ENCODE assay signal across 12 cellular contexts in the genomic region with DNA sequence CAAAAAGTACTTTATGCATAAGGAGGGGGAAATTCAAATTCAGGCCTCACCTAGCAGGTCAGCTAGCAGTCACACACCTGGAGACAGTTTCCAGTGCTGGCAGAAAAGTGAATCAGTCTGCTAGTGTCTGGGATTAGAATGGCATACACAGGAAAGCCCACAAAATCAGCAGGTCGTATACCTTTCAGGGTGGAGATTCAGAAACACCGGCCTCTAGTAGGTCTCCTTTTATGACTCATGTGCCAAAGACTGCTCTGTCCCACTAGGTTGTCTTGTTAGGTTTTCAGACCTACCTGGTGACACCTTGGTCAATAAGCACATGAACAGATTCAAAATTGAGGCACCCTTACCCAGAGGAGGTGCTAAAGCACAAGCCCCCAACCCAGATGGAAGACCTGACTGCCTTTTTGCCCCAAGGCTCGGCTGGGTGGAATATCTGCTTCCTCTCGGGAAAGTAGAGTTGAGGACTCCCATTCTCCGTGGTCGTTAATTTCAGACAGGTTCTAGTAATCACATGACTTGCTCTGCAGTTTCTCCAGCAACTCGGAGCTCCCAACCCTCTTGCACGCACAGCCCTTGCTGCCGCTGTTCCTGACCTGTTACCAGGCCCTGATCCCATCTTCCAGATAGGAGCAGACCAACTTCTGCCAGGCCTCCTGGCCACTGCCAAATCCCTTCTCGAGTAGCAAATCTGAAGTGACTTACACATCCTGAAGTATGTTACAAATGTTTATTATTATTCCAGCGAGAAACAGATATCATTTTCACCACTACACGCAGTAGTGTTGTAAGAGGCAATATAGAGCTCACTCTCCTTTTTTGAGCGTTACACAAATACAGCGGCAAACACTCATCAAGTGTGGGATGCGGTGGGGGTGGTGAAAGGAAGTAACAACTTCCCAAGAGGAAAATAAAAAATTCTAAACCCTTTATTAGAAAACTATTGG. TPM values are rescaled to one million over a fixed set of nuclear protein-coding genes. Genes with fewer than 3 reads are reported as not detected.
DNase-seq lines count a peak whose midpoint lies in the region; ATAC-seq and TF ChIP-seq lines count a peak whose summit lies in the region.
"Had no signal": no experiment of that assay in that cellular context is flagged by ENCODE, and none has a peak within 500 bp of the region (broad histone marks: within the 10 kb centered on the region; RNA-seq: fewer than 3 reads in every experiment).

No MANE protein-coding gene starts in this region.

- H2AFZ ChIP-seq in Loucy (ENCODE audit: low read length) (no peak overlapping the region), smooth muscle cell (ENCODE audit: low read depth) (no peak overlapping the region)

- peaks cover 25% of the 10 kb centered on the region for H3K4me1 ChIP-seq in Loucy (ENCODE audit: insufficient read depth, low read length, poor library complexity, severe bottlenecking)
- peaks cover 44% of the 10 kb centered on the region for H3K4me1 ChIP-seq in smooth muscle cell (ENCODE audit: low read depth)

- H4K20me1 ChIP-seq in Loucy (ENCODE audit: insufficient read depth, low read length, poor library complexity, severe bottlenecking) (no peaks in the 10 kb centered on the region), smooth muscle cell (ENCODE audit: low read depth) (no peaks in the 10 kb centered on the region)

- H3K27ac Mint-ChIP-seq in activated CD4-positive, alpha-beta T cell treated with anti-CD3 and anti-CD28 coated beads, Interleukin-2, amount 10 ng/mL, durations not matched to agents 7 days and 5 days = peak overlapping the region; percentile 94
- no peak overlapping the region for H3K27ac Mint-ChIP-seq in activated CD4-positive, alpha-beta T cell treated with anti-CD3 and anti-CD28 coated beads for 36 hours

- no peaks in the 10 kb centered on the region for H3K79me2 ChIP-seq in Loucy (ENCODE audit: insufficient read depth, low read length)
- H3K79me2 ChIP-seq in smooth muscle cell (ENCODE audit: low read depth) = peaks cover 69% of the 10 kb centered on the region

- peak overlapping the region; percentile 68 for H3K4me2 ChIP-seq in Loucy (ENCODE audit: low read depth, low read length, poor library complexity, severe bottlenecking)
- peak overlapping the region; percentile 81 for H3K4me2 ChIP-seq in smooth muscle cell
- H3K4me2 ChIP-seq: A549 had no signal

- H3K36me3 ChIP-seq in Loucy (ENCODE audit: insufficient read depth, low read length) = no peaks in the 10 kb centered on the region
- H3K36me3 ChIP-seq in smooth muscle cell (ENCODE audit: low read depth) = peaks cover 3% of the 10 kb centered on the region

- WGBS in smooth muscle cell (ENCODE audit: low lambda C conversion rate) = 47% methylated on average over 15 of the region's 15 CpGs

- H3F3A ChIP-seq in Loucy (ENCODE audit: low read depth) (no peaks in the 10 kb centered on the region), smooth muscle cell (ENCODE audit: low read depth) (peaks cover 44% of the 10 kb centered on the region)

- H3K4me3 ChIP-seq in Loucy (ENCODE audit: low read length, poor library complexity, severe bottlenecking) = peak overlapping the region; percentile 39
- no peak overlapping the region for H3K4me3 ChIP-seq in smooth muscle cell
- H3K4me3 ChIP-seq: A549 had no signal

- intact Hi-C loops in activated CD4-positive, alpha-beta T cell treated with anti-CD3 and anti-CD28 coated beads for 36 hours (cut with DNase I, micrococcal nuclease) = loop anchor here in 1 of 2 experiments (5.0 kb wide), 2 partner anchors 145 kb away; no protein-coding TSS in a partner anchor

- H3K4me1 Mint-ChIP-seq in activated CD4-positive, alpha-beta T cell treated with anti-CD3 and anti-CD28 coated beads, Interleukin-2, amount 10 ng/mL, durations not matched to agents 7 days and 5 days = peaks cover 60% of the 10 kb centered on the region
- peaks cover 35% of the 10 kb centered on the region for H3K4me1 Mint-ChIP-seq in activated CD4-positive, alpha-beta T cell treated with anti-CD3 and anti-CD28 coated beads for 36 hours

- H3K9ac ChIP-seq in Loucy (ENCODE audit: low read depth, low read length, poor library complexity, severe bottlenecking) (peak overlapping the region; percentile 55), smooth muscle cell (ENCODE audit: low read depth) (peak overlapping the region; percentile 90)

- H3K27me3 Mint-ChIP-seq in activated CD4-positive, alpha-beta T cell treated with anti-CD3 and anti-CD28 coated beads, Interleukin-2, amount 10 ng/mL, durations not matched to agents 7 days and 5 days = no peaks in the 10 kb centered on the region
- H3K27me3 Mint-ChIP-seq in activated CD4-positive, alpha-beta T cell treated with anti-CD3 and anti-CD28 coated beads for 36 hours = no peaks in the 10 kb centered on the region

- H3K27me3 ChIP-seq in Loucy (ENCODE audit: insufficient read depth, low read length, poor library complexity, severe bottlenecking) (no peaks in the 10 kb centered on the region), smooth muscle cell (ENCODE audit: low read depth) (no peaks in the 10 kb centered on the region)

- no peak overlapping the region for H3K4me3 Mint-ChIP-seq in activated CD4-positive, alpha-beta T cell treated with anti-CD3 and anti-CD28 coated beads, Interleukin-2, amount 10 ng/mL, durations not matched to agents 7 days and 5 days
- no peak overlapping the region for H3K4me3 Mint-ChIP-seq in activated CD4-positive, alpha-beta T cell treated with anti-CD3 and anti-CD28 coated beads for 36 hours

- POLR2A ChIA-PET in activated CD4-positive, alpha-beta T cell treated with anti-CD3 and anti-CD28 coated beads, Interleukin-2, amount 10 ng/mL, durations not matched to agents 7 days and 5 days (lab: Charles Lee) = no interaction called here
- POLR2A ChIA-PET in activated CD4-positive, alpha-beta T cell treated with anti-CD3 and anti-CD28 coated beads for 36 hours (lab: Charles Lee) = no interaction called here

- H3K36me3 Mint-ChIP-seq in activated CD4-positive, alpha-beta T cell treated with anti-CD3 and anti-CD28 coated beads, Interleukin-2, amount 10 ng/mL, durations not matched to agents 7 days and 5 days (ENCODE audit: low read depth) = peaks cover 23% of the 10 kb centered on the region
- peaks cover 20% of the 10 kb centered on the region for H3K36me3 Mint-ChIP-seq in activated CD4-positive, alpha-beta T cell treated with anti-CD3 and anti-CD28 coated beads for 36 hours (ENCODE audit: low read depth)

- TF ChIP-seq CTCF in Loucy (conservative IDR thresholded peaks at IDR 0.05; ENCODE audit: low read length) (no peak), smooth muscle cell (IDR thresholded peaks at IDR 0.05; ENCODE audit: borderline replicate concordance, insufficient read depth, poor library complexity, severe bottlenecking) (no peak)

- no peaks in the 10 kb centered on the region for H3K9me2 ChIP-seq in Loucy (replicated peaks; ENCODE audit: low read depth, low read length)

- H3K9me3 Mint-ChIP-seq in activated CD4-positive, alpha-beta T cell treated with anti-CD3 and anti-CD28 coated beads, Interleukin-2, amount 10 ng/mL, durations not matched to agents 7 days and 5 days = no peaks in the 10 kb centered on the region
- peaks cover 4% of the 10 kb centered on the region for H3K9me3 Mint-ChIP-seq in activated CD4-positive, alpha-beta T cell treated with anti-CD3 and anti-CD28 coated beads for 36 hours (ENCODE audit: low read depth)

- DNase-seq in activated CD4-positive, alpha-beta T cell treated with anti-CD3 and anti-CD28 coated beads, Interleukin-2, amount 10 ng/mL, durations not matched to agents 7 days and 5 days = no peak
- no peak for DNase-seq in activated CD4-positive, alpha-beta T cell treated with anti-CD3 and anti-CD28 coated beads for 36 hours
- DNase-seq in smooth muscle cell (lab: John Stamatoyannopoulos, UW; ENCODE audit: unreplicated experiment) = no peak
- no peak for DNase-seq in NCI-H526 treated with DMSO at 0.1 percent for 48 hours (lab: John Stamatoyannopoulos, UW)
- DNase-seq in HCEC 1CT = no peak
- DNase-seq: foreskin fibroblast, left cardiac atrium, NCI-H187 treated with DMSO at 0.1 percent for 48 hours had no signal

- H3K27ac ChIP-seq in smooth muscle cell (ENCODE audit: low read depth) = peak overlapping the region; percentile 99
- H3K27ac ChIP-seq: A549 had no signal

- CTCF ChIA-PET in activated CD4-positive, alpha-beta T cell treated with anti-CD3 and anti-CD28 coated beads, Interleukin-2, amount 10 ng/mL, durations not matched to agents 7 days and 5 days (lab: Charles Lee) = interaction anchor here (0.9 to 1.9 kb wide), 3 partner anchors 9 to 28 kb away, joined by 3 to 6 read pairs (median 4); no protein-coding TSS in a partner anchor
- CTCF ChIA-PET in activated CD4-positive, alpha-beta T cell treated with anti-CD3 and anti-CD28 coated beads for 36 hours (lab: Charles Lee) = interaction anchor here (1.4 kb wide), 1 partner anchor 143 kb away, joined by 6 read pairs; no protein-coding TSS in a partner anchor

- H3K9me3 ChIP-seq in Loucy (ENCODE audit: insufficient read depth, low read depth, low read length) (no peaks in the 10 kb centered on the region), smooth muscle cell (replicated peaks; ENCODE audit: low read depth) (no peaks in the 10 kb centered on the region)
- H3K9me3 ChIP-seq: A549 had no signal

- no peak for ATAC-seq in activated CD4-positive, alpha-beta T cell treated with anti-CD3 and anti-CD28 coated beads for 36 hours
- peak; percentile 61 for ATAC-seq in esophagus mucosa
- ATAC-seq in HG03520 (IDR thresholded peaks at IDR 0.05; ENCODE audit: unreplicated experiment) = no peak
- ATAC-seq: A549 had no signal

RNA-seq across cellular contexts. Expression of a gene that starts 46.6 kb away (rescaled TPM):
- total RNA-seq in activated CD4-positive, alpha-beta T cell treated with anti-CD3 and anti-CD28 coated beads, Interleukin-2, amount 10 ng/mL, durations not matched to agents 7 days and 5 days = 1 to 10 TPM; 8.5 to 8.8 TPM
- 1 to 10 TPM; 4.7 to 5.0 TPM for total RNA-seq in activated CD4-positive, alpha-beta T cell treated with anti-CD3 and anti-CD28 coated beads for 36 hours
- total RNA-seq in esophagus mucosa (9.6 TPM), smooth muscle cell (49.3 and 51.8 TPM in 2 replicates)
- polyA plus RNA-seq in smooth muscle cell = 41.5 and 51.4 TPM in 2 replicates
